ENCODE assay signal across 22 cellular contexts in the genomic region with DNA sequence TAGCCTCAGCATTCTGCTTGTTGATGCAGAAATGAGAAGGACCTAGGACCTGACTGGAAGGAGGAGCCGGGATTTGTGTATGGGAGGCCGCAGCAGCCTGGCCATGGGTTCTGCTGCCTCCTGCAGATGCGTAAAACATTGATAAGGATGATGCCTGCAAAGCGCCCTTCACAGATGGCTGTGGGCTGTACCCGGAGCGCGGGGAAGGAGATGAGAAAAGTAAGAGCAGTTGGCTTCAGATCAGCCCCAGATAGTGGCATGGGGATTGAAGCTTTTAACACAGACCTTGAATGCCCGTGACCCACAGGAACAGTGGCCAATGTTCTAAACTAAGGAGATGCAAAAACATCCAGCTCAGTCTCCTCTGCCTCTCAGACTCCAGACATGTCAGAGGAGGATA.
"Had no signal": no experiment of that assay in that cellular context is flagged by ENCODE, and none has a peak within 500 bp of the region (broad histone marks: within the 10 kb centered on the region; RNA-seq: fewer than 3 reads in every experiment).

No MANE protein-coding gene starts in this region.

- H3K4me1 Mint-ChIP-seq: activated CD4-positive, alpha-beta memory T cell treated with anti-CD3 and anti-CD28 coated beads, Interleukin-2, amount 10 ng/mL, durations not matched to agents 7 days and 5 days; activated CD4-positive, alpha-beta T cell treated with anti-CD3 and anti-CD28 coated beads, Interleukin-2, amount 10 ng/mL, durations not matched to agents 24 days and 14 days; activated naive CD4-positive, alpha-beta T cell treated with anti-CD3 and anti-CD28 coated beads, Interleukin-2, amount 10 ng/mL, durations not matched to agents 7 days and 5 days; immature natural killer cell had no signal

- H3K4me3 ChIP-seq: cardiac muscle cell, left ventricle myocardium inferior, right lobe of liver, skin epidermis, thyroid gland had no signal

- H3K27me3 ChIP-seq: cardiac muscle cell, thyroid gland had no signal

- H3K9me3 ChIP-seq: left ventricle myocardium inferior, right lobe of liver, thyroid gland had no signal

- H3K27ac ChIP-seq: cardiac muscle cell, left ventricle myocardium inferior, right lobe of liver, skin epidermis, thyroid gland, VCaP had no signal

- DNase-seq: activated CD4-positive, alpha-beta memory T cell treated with anti-CD3 and anti-CD28 coated beads, Interleukin-2, amount 10 ng/mL, durations not matched to agents 7 days and 5 days; activated CD4-positive, alpha-beta T cell treated with anti-CD3 and anti-CD28 coated beads, Interleukin-2, amount 10 ng/mL, durations not matched to agents 24 days and 14 days; activated effector memory CD4-positive, alpha-beta T cell treated with anti-CD3 and anti-CD28 coated beads, Interleukin-2, amount 50 U/mL, for 16 hours; activated naive CD4-positive, alpha-beta T cell treated with anti-CD3 and anti-CD28 coated beads, Interleukin-2, amount 10 ng/mL, durations not matched to agents 7 days and 5 days; cortex of kidney; endodermal cell; immature natural killer cell; kidney glomerular epithelial cell; left ventricle myocardium inferior; mammary epithelial cell; right lobe of liver; stimulated activated CD4-positive, alpha-beta T cell treated with anti-CD3 and anti-CD28 coated beads, Interleukin-1b, Interleukin-23, amount 100 ng/mL, for 48 hours; substantia nigra; T-helper 2 cell; thyroid gland had no signal

- H3K4me1 ChIP-seq: right lobe of liver, thyroid gland had no signal

- H3K36me3 Mint-ChIP-seq: activated naive CD4-positive, alpha-beta T cell treated with anti-CD3 and anti-CD28 coated beads, Interleukin-2, amount 10 ng/mL, durations not matched to agents 7 days and 5 days; immature natural killer cell; natural killer cell treated with Interleukin-12 subunit alpha and Interleukin-12 subunit beta and Interleukin-15 and Interleukin-18, amount 100 ng/mL, for 72 hours had no signal

- H3K27ac Mint-ChIP-seq: activated CD4-positive, alpha-beta memory T cell treated with anti-CD3 and anti-CD28 coated beads, Interleukin-2, amount 10 ng/mL, durations not matched to agents 7 days and 5 days; activated CD4-positive, alpha-beta T cell treated with anti-CD3 and anti-CD28 coated beads, Interleukin-2, amount 10 ng/mL, durations not matched to agents 24 days and 14 days; activated naive CD4-positive, alpha-beta T cell treated with anti-CD3 and anti-CD28 coated beads, Interleukin-2, amount 10 ng/mL, durations not matched to agents 7 days and 5 days; endodermal cell; immature natural killer cell; natural killer cell treated with Interleukin-12 subunit alpha and Interleukin-12 subunit beta and Interleukin-15 and Interleukin-18, amount 100 ng/mL, for 72 hours; stimulated activated naive CD8-positive, alpha-beta T cell treated with anti-CD3 and anti-CD28 coated beads, Interleukin-15, Interleukin-2, amounts not matched to agents 100 ng/mL and 50 ng/mL, for 24 hours had no signal

- H3K9me3 Mint-ChIP-seq: activated CD4-positive, alpha-beta memory T cell treated with anti-CD3 and anti-CD28 coated beads, Interleukin-2, amount 10 ng/mL, durations not matched to agents 7 days and 5 days; activated CD4-positive, alpha-beta T cell treated with anti-CD3 and anti-CD28 coated beads, Interleukin-2, amount 10 ng/mL, durations not matched to agents 24 days and 14 days; activated naive CD4-positive, alpha-beta T cell treated with anti-CD3 and anti-CD28 coated beads, Interleukin-2, amount 10 ng/mL, durations not matched to agents 7 days and 5 days; endodermal cell; immature natural killer cell; natural killer cell treated with Interleukin-12 subunit alpha and Interleukin-12 subunit beta and Interleukin-15 and Interleukin-18, amount 100 ng/mL, for 72 hours; stimulated activated naive CD8-positive, alpha-beta T cell treated with anti-CD3 and anti-CD28 coated beads, Interleukin-15, Interleukin-2, amounts not matched to agents 100 ng/mL and 50 ng/mL, for 24 hours had no signal

- H3K4me3 Mint-ChIP-seq: activated CD4-positive, alpha-beta memory T cell treated with anti-CD3 and anti-CD28 coated beads, Interleukin-2, amount 10 ng/mL, durations not matched to agents 7 days and 5 days; activated CD4-positive, alpha-beta T cell treated with anti-CD3 and anti-CD28 coated beads, Interleukin-2, amount 10 ng/mL, durations not matched to agents 24 days and 14 days; activated naive CD4-positive, alpha-beta T cell treated with anti-CD3 and anti-CD28 coated beads, Interleukin-2, amount 10 ng/mL, durations not matched to agents 7 days and 5 days; endodermal cell; immature natural killer cell; natural killer cell treated with Interleukin-12 subunit alpha and Interleukin-12 subunit beta and Interleukin-15 and Interleukin-18, amount 100 ng/mL, for 72 hours; stimulated activated naive CD8-positive, alpha-beta T cell treated with anti-CD3 and anti-CD28 coated beads, Interleukin-15, Interleukin-2, amounts not matched to agents 100 ng/mL and 50 ng/mL, for 24 hours had no signal

- H3K36me3 ChIP-seq: cardiac muscle cell, left ventricle myocardium inferior, right lobe of liver, thyroid gland had no signal

- FAIRE-seq: urothelium cell line had no signal

- ATAC-seq: activated CD4-positive, CD25-positive, alpha-beta regulatory T cell treated with anti-CD3 and anti-CD28 coated beads, Interleukin-2, amount 50 U/mL, for 24 hours; natural killer cell treated with Interleukin-12 subunit alpha and Interleukin-12 subunit beta and Interleukin-15 and Interleukin-18, amount 100 ng/mL, for 72 hours; right lobe of liver had no signal
